In the genomic region with DNA sequence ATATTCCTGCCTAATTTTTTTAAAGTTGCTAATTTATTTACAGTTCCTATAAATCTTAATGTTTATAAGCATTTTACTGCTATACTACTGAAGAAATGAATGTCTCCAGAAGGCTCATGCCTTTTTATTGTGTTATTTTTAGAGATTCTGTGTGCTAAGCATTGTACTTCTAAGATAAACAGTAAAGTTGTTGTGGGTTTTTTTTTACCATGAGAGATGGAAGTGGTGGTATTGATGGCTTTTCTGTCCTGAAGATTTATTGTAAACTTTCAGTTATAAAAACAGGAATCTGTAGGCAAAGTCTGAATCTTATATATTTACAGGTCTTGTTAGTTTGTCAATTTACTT, we compare ENCODE assay signal across 28 cellular contexts.
DNase-seq lines count a peak whose midpoint lies in the region; ATAC-seq and TF ChIP-seq lines count a peak whose summit lies in the region.
"Had no signal": no experiment of that assay in that cellular context is flagged by ENCODE, and none has a peak within 500 bp of the region (broad histone marks: within the 10 kb centered on the region; RNA-seq: fewer than 3 reads in every experiment).

No MANE protein-coding gene starts in this region.

- CTCF ChIA-PET in activated CD4-positive, alpha-beta T cell treated with anti-CD3 and anti-CD28 coated beads, Interleukin-2, amount 10 ng/mL, durations not matched to agents 7 days and 5 days (lab: Charles Lee) = no interaction called here
- CTCF ChIA-PET in activated B cell treated with CpG ODN at 0.5 μM for 24 hours (lab: Charles Lee) = no interaction called here

- no peaks in the 10 kb centered on the region for H3K27me3 Mint-ChIP-seq in activated CD4-positive, alpha-beta T cell treated with anti-CD3 and anti-CD28 coated beads, Interleukin-2, amount 10 ng/mL, durations not matched to agents 7 days and 5 days
- no peaks in the 10 kb centered on the region for H3K27me3 Mint-ChIP-seq in CD4-positive, CD25-positive, alpha-beta regulatory T cell
- no peaks in the 10 kb centered on the region for H3K27me3 Mint-ChIP-seq in activated B cell treated with CpG ODN at 0.5 μM for 24 hours
- no peaks in the 10 kb centered on the region for H3K27me3 Mint-ChIP-seq in central memory CD8-positive, alpha-beta T cell
- H3K27me3 Mint-ChIP-seq: brain had no signal

- peaks cover 2% of the 10 kb centered on the region for H3K36me3 ChIP-seq in CD4-positive, CD25-positive, alpha-beta regulatory T cell (ENCODE audit: control insufficient read depth, insufficient read depth, low read length)
- no peaks in the 10 kb centered on the region for H3K36me3 ChIP-seq in tibial artery
- H3K36me3 ChIP-seq: esophagus squamous epithelium, heart left ventricle, neutrophil, thyroid gland, vagina had no signal

- H3K4me1 Mint-ChIP-seq in activated CD4-positive, alpha-beta T cell treated with anti-CD3 and anti-CD28 coated beads, Interleukin-2, amount 10 ng/mL, durations not matched to agents 7 days and 5 days = peaks cover 30% of the 10 kb centered on the region
- H3K4me1 Mint-ChIP-seq in CD4-positive, CD25-positive, alpha-beta regulatory T cell = peaks cover 39 to 62% (median 48%) of the 10 kb centered on the region in 4 donors
- peaks cover 84% of the 10 kb centered on the region for H3K4me1 Mint-ChIP-seq in activated B cell treated with CpG ODN at 0.5 μM for 24 hours
- H3K4me1 Mint-ChIP-seq in central memory CD8-positive, alpha-beta T cell = peaks cover 36% of the 10 kb centered on the region

- H3K9me3 ChIP-seq in CD4-positive, CD25-positive, alpha-beta regulatory T cell (ENCODE audit: control insufficient read depth in 2 of 2, low read length in 2 of 2) = no peaks in the 10 kb centered on the region
- H3K9me3 ChIP-seq in tibial artery = no peaks in the 10 kb centered on the region
- H3K9me3 ChIP-seq: A549, esophagus squamous epithelium, heart left ventricle, neutrophil, thyroid gland, vagina had no signal

- TF ChIP-seq CTCF in activated B cell treated with CpG ODN at 0.5 μM for 24 hours (IDR thresholded peaks at IDR 0.05) (no peak), tibial artery (IDR thresholded peaks at IDR 0.05) (no peak), coronary artery (IDR thresholded peaks at IDR 0.05) (no peak)

- DNase-seq in activated CD4-positive, alpha-beta T cell treated with anti-CD3 and anti-CD28 coated beads, Interleukin-2, amount 10 ng/mL, durations not matched to agents 7 days and 5 days = no peak
- DNase-seq in activated CD4-positive, alpha-beta T cell treated with anti-CD3 and anti-CD28 coated beads, Interleukin-2, amount 50 U/mL, for 1 hour = no peak
- no peak for DNase-seq in CD4-positive, CD25-positive, alpha-beta regulatory T cell
- DNase-seq in activated B cell treated with CpG ODN at 0.5 μM for 24 hours (no peak), tibial artery (no peak), coronary artery (ENCODE audit: low spot score) (no peak)
- DNase-seq in central memory CD8-positive, alpha-beta T cell (ENCODE audit: low spot score in 2 of 2) = no peak
- DNase-seq: amniotic stem cell, DMS153, dorsolateral prefrontal cortex, esophagus squamous epithelium, foreskin keratinocyte, H7, heart left ventricle, Kasumi-1, NCI-H1417 treated with DMSO at 0.1 percent for 48 hours, NCI-H2029 treated with DMSO at 0.1 percent for 48 hours, NCI-H524 treated with DMSO at 0.1 percent for 48 hours, posterior cingulate gyrus, right cardiac atrium, thyroid gland had no signal

- peaks cover 22% of the 10 kb centered on the region for H3K36me3 Mint-ChIP-seq in activated CD4-positive, alpha-beta T cell treated with anti-CD3 and anti-CD28 coated beads, Interleukin-2, amount 10 ng/mL, durations not matched to agents 7 days and 5 days (ENCODE audit: low read depth)
- peaks cover 29% of the 10 kb centered on the region for H3K36me3 Mint-ChIP-seq in CD4-positive, CD25-positive, alpha-beta regulatory T cell
- H3K36me3 Mint-ChIP-seq in activated B cell treated with CpG ODN at 0.5 μM for 24 hours (ENCODE audit: low read depth) = peaks cover 18% of the 10 kb centered on the region
- H3K36me3 Mint-ChIP-seq in central memory CD8-positive, alpha-beta T cell (ENCODE audit: insufficient read depth) = peaks cover 11% of the 10 kb centered on the region

- H3K27me3 ChIP-seq in CD4-positive, CD25-positive, alpha-beta regulatory T cell (ENCODE audit: control insufficient read depth, insufficient read depth, low read length) = no peaks in the 10 kb centered on the region
- no peaks in the 10 kb centered on the region for H3K27me3 ChIP-seq in tibial artery
- H3K27me3 ChIP-seq: dorsolateral prefrontal cortex, esophagus squamous epithelium, foreskin keratinocyte, heart left ventricle, neutrophil, thyroid gland, vagina had no signal

- no peak overlapping the region for H3K27ac ChIP-seq in CD4-positive, CD25-positive, alpha-beta regulatory T cell (ENCODE audit: insufficient read depth, low read length, poor library complexity, severe bottlenecking)
- H3K27ac ChIP-seq in tibial artery (no peak overlapping the region), coronary artery (no peak overlapping the region)
- H3K27ac ChIP-seq: A549, esophagus squamous epithelium, foreskin keratinocyte, heart left ventricle, neutrophil, SK-N-MC, thyroid gland, vagina had no signal

- H3K4me3 ChIP-seq in CD4-positive, CD25-positive, alpha-beta regulatory T cell (ENCODE audit: low read depth, low read length) = peak overlapping the region; percentile 70
- H3K4me3 ChIP-seq in tibial artery = no peak overlapping the region
- no peak overlapping the region for H3K4me3 ChIP-seq in coronary artery
- H3K4me3 ChIP-seq: A549, dorsolateral prefrontal cortex, esophagus squamous epithelium, heart left ventricle, SK-N-MC, smooth muscle cell, thyroid gland, vagina had no signal

- no peak overlapping the region for H3K4me3 Mint-ChIP-seq in activated CD4-positive, alpha-beta T cell treated with anti-CD3 and anti-CD28 coated beads, Interleukin-2, amount 10 ng/mL, durations not matched to agents 7 days and 5 days
- peak overlapping the region in 2 of 4 donors; percentile 5 to 26 for H3K4me3 Mint-ChIP-seq in CD4-positive, CD25-positive, alpha-beta regulatory T cell
- peak overlapping the region; percentile 71 for H3K4me3 Mint-ChIP-seq in activated B cell treated with CpG ODN at 0.5 μM for 24 hours
- no peak overlapping the region for H3K4me3 Mint-ChIP-seq in central memory CD8-positive, alpha-beta T cell
- H3K4me3 Mint-ChIP-seq: brain had no signal

- intact Hi-C loops in activated B cell treated with CpG ODN at 0.5 μM for 24 hours (cut with micrococcal nuclease) (no loop called here), tibial artery (cut with DNase I; ENCODE audit: low total_unique reads) (no loop called here)

- H3K27ac Mint-ChIP-seq in activated CD4-positive, alpha-beta T cell treated with anti-CD3 and anti-CD28 coated beads, Interleukin-2, amount 10 ng/mL, durations not matched to agents 7 days and 5 days = peak overlapping the region; percentile 6
- H3K27ac Mint-ChIP-seq in CD4-positive, CD25-positive, alpha-beta regulatory T cell = peak overlapping the region in 1 of 3 donors; percentile 92
- peak overlapping the region; percentile 83 for H3K27ac Mint-ChIP-seq in activated B cell treated with CpG ODN at 0.5 μM for 24 hours
- peak overlapping the region; percentile 8 for H3K27ac Mint-ChIP-seq in central memory CD8-positive, alpha-beta T cell (ENCODE audit: low read depth)

- POLR2A ChIA-PET in activated CD4-positive, alpha-beta T cell treated with anti-CD3 and anti-CD28 coated beads, Interleukin-2, amount 10 ng/mL, durations not matched to agents 7 days and 5 days (lab: Charles Lee) = no interaction called here
- POLR2A ChIA-PET in activated B cell treated with CpG ODN at 0.5 μM for 24 hours (lab: Charles Lee) = no interaction called here

- H3K4me1 ChIP-seq in CD4-positive, CD25-positive, alpha-beta regulatory T cell (ENCODE audit: control insufficient read depth, insufficient read depth, low read length, poor library complexity, severe bottlenecking) = peaks cover 9% of the 10 kb centered on the region
- peaks cover 0 to 46% (median 15%) of the 10 kb centered on the region in 4 donors for H3K4me1 ChIP-seq in tibial artery

- H3K9me3 Mint-ChIP-seq in activated CD4-positive, alpha-beta T cell treated with anti-CD3 and anti-CD28 coated beads, Interleukin-2, amount 10 ng/mL, durations not matched to agents 7 days and 5 days = peaks cover 6% of the 10 kb centered on the region
- peaks cover 0 to 2% (median 0%) of the 10 kb centered on the region in 7 donors for H3K9me3 Mint-ChIP-seq in CD4-positive, CD25-positive, alpha-beta regulatory T cell
- H3K9me3 Mint-ChIP-seq in activated B cell treated with CpG ODN at 0.5 μM for 24 hours = no peaks in the 10 kb centered on the region
- H3K9me3 Mint-ChIP-seq in central memory CD8-positive, alpha-beta T cell = no peaks in the 10 kb centered on the region
- H3K9me3 Mint-ChIP-seq: brain had no signal

- no peak for ATAC-seq in CD4-positive, CD25-positive, alpha-beta regulatory T cell (ENCODE audit: low read depth in 2 of 2)
- ATAC-seq in activated B cell treated with CpG ODN at 0.5 μM for 24 hours (ENCODE audit: low read depth) (no peak), GM18858 (IDR thresholded peaks at IDR 0.05; ENCODE audit: unreplicated experiment) (no peak)
- no peak for ATAC-seq in central memory CD8-positive, alpha-beta T cell (replicated peaks; ENCODE audit: extremely low read depth, poor library complexity, severe bottlenecking)
- ATAC-seq: A549, heart left ventricle, right cardiac atrium had no signal
